In the genomic region with DNA sequence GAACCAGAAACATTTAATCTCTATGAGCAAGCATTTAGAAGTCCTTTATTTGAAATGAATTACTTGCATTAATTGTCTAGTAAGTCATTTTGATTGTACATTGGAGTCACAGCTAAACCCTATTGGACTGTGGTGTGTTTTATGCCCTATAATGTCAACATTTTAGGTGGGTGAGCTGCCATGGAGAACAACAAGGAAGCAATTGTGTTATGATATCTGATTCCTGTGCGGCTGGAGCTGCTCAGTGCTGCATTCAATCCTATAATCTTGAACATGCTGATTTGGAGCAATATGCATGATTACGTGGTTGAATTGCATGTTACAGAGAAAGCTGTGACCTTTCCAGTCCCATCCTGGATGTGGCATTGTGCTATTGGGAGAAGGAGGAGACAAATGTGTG, we compare ENCODE assay signal across 34 cellular contexts. TPM values are rescaled to one million over a fixed set of nuclear protein-coding genes. Genes with fewer than 3 reads are reported as not detected.
"Had no signal": no experiment of that assay in that cellular context is flagged by ENCODE, and none has a peak within 500 bp of the region (broad histone marks: within the 10 kb centered on the region; RNA-seq: fewer than 3 reads in every experiment).

No MANE protein-coding gene starts in this region.

- H3K4me3 Mint-ChIP-seq: naive thymus-derived CD8-positive, alpha-beta T cell; nephron progenitor cell; stimulated activated effector memory CD8-positive, alpha-beta T cell treated with anti-CD3 and anti-CD28 coated beads, Interleukin-12 subunit alpha, Interleukin-12 subunit beta, amount 100 ng/mL, for 72 hours; type B pancreatic cell had no signal

- H3K4me1 ChIP-seq: gastroesophageal sphincter, heart left ventricle, left lung, psoas muscle, sigmoid colon, stomach, tibial artery had no signal

- H3K27ac Mint-ChIP-seq: naive thymus-derived CD8-positive, alpha-beta T cell; nephron progenitor cell; stimulated activated effector memory CD8-positive, alpha-beta T cell treated with anti-CD3 and anti-CD28 coated beads, Interleukin-12 subunit alpha, Interleukin-12 subunit beta, amount 100 ng/mL, for 72 hours; type B pancreatic cell had no signal

- ATAC-seq: esophagus mucosa; gastroesophageal sphincter; heart left ventricle; left lung; naive thymus-derived CD8-positive, alpha-beta T cell; psoas muscle; right cardiac atrium; stimulated activated effector memory CD8-positive, alpha-beta T cell treated with anti-CD3 and anti-CD28 coated beads, Interleukin-12 subunit alpha, Interleukin-12 subunit beta, amount 100 ng/mL, for 72 hours had no signal

- H3K36me3 Mint-ChIP-seq: naive thymus-derived CD8-positive, alpha-beta T cell; stimulated activated effector memory CD8-positive, alpha-beta T cell treated with anti-CD3 and anti-CD28 coated beads, Interleukin-12 subunit alpha, Interleukin-12 subunit beta, amount 100 ng/mL, for 72 hours; type B pancreatic cell had no signal

- H3K9me3 ChIP-seq: gastroesophageal sphincter, heart left ventricle, left lung, ovary, psoas muscle, sigmoid colon, stomach, tibial artery had no signal

- H3K27me3 ChIP-seq: dorsolateral prefrontal cortex, gastroesophageal sphincter, heart left ventricle, hepatocyte, left lung, ovary, sigmoid colon, stomach, tibial artery had no signal

- H3K27me3 Mint-ChIP-seq: type B pancreatic cell had no signal

- H3K4me3 ChIP-seq: dorsolateral prefrontal cortex, gastroesophageal sphincter, heart left ventricle, hepatocyte, left lung, ovary, psoas muscle, sigmoid colon, stomach, tibial artery had no signal

- H3K36me3 ChIP-seq: gastroesophageal sphincter, heart left ventricle, left lung, ovary, sigmoid colon, stomach, tibial artery had no signal

- H3K4me1 Mint-ChIP-seq: naive thymus-derived CD8-positive, alpha-beta T cell; nephron progenitor cell; stimulated activated effector memory CD8-positive, alpha-beta T cell treated with anti-CD3 and anti-CD28 coated beads, Interleukin-12 subunit alpha, Interleukin-12 subunit beta, amount 100 ng/mL, for 72 hours had no signal

- H3K27ac ChIP-seq: dorsolateral prefrontal cortex, gastroesophageal sphincter, heart left ventricle, hepatocyte, left lung, ovary, psoas muscle, sigmoid colon, stomach, tibial artery had no signal

- DNase-seq: dorsolateral prefrontal cortex; effector CD4-positive, alpha-beta T cell; foreskin fibroblast; heart left ventricle; kidney; left lung; mesendoderm; midbrain; naive thymus-derived CD8-positive, alpha-beta T cell; nephron progenitor cell; occipital lobe; ovary; posterior cingulate gyrus; psoas muscle; right cardiac atrium; sigmoid colon; stimulated activated CD4-positive, alpha-beta T cell treated with anti-CD3 and anti-CD28 coated beads, Interleukin-2, amount 100 ng/mL, for 24 hours; stimulated activated CD4-positive, alpha-beta T cell treated with anti-CD3 and anti-CD28 coated beads, Interleukin-4, amount 100 ng/mL, for 24 hours; stimulated activated naive CD4-positive, alpha-beta T cell treated with Interleukin-2 at 50 U/mL for 16 hours; stomach; tibial artery had no signal

- H3K9me3 Mint-ChIP-seq: naive thymus-derived CD8-positive, alpha-beta T cell; nephron progenitor cell; stimulated activated effector memory CD8-positive, alpha-beta T cell treated with anti-CD3 and anti-CD28 coated beads, Interleukin-12 subunit alpha, Interleukin-12 subunit beta, amount 100 ng/mL, for 72 hours; type B pancreatic cell had no signal

RNA-seq across cellular contexts. Expression of gene C3orf49, which starts 20.2 kb away (rescaled TPM):
- total RNA-seq: dorsolateral prefrontal cortex; esophagus mucosa; gastroesophageal sphincter; heart left ventricle; hepatocyte; kidney; left lung; lower leg skin; lung microvascular endothelial cell; myocyte; naive thymus-derived CD8-positive, alpha-beta T cell; occipital lobe; ovary; psoas muscle; renal cortical epithelial cell; right cardiac atrium; sigmoid colon; skeletal muscle tissue; stomach; subcutaneous adipose tissue; temporal lobe; urinary bladder had no signal
- polyA plus RNA-seq: heart left ventricle; naive thymus-derived CD8-positive, alpha-beta T cell; ovary; right cardiac atrium; sigmoid colon; stomach; urinary bladder had no signal
